Comparison of ENCODE assay signal across 1 cellular context in the genomic region with DNA sequence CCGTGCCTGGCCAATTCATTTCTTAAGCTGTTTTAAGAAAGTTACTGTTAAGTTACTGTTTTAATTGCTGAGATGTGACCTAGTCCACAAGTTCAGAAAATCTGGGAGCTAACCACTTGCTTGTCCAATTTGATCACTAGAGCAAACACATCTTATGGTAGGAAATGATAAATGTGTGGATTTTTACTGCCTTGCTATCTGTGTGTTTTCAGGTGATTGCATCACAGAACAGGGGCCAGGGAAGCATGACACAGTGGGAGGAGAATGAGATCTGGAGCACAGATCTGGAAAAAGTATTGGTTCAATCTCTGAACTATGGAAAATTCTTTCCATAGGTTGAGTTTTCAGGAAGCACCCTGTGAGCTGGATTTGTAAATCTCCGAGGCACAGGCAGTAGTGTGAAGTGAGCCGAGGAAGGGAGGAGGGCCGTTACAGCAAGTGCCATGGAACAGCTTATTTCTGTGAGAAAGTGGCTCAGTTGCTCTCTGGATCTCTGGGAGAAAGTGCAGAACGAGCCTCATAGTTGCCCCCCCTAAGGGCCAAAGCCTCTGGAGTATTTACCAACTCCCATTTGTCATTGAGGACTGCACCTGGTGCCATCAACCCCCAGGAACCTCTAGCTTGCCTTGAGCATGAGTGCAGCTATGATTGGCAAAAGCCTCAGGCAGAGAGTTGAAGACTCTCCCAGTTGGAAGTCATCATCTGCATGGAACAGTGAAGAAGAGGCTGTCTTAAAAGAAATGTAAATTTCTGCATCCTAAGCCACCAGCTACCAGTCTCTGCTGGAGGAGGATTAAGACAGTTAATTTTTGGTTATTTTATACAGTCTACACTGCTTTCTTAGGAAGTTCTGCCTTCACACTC.
TF ChIP-seq lines count a peak whose summit lies in the region.

No MANE protein-coding gene starts in this region.

TF ChIP-seq in liver, 16 proteins besides CTCF, POLR2A, EP300 and RAD21 (continued from another document):
- TF ChIP-seq, protein P1, sequence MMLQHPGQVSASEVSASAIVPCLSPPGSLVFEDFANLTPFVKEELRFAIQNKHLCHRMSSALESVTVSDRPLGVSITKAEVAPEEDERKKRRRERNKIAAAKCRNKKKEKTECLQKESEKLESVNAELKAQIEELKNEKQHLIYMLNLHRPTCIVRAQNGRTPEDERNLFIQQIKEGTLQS (IDR thresholded peaks at IDR 0.05) = no peak
- TF ChIP-seq, protein P2, sequence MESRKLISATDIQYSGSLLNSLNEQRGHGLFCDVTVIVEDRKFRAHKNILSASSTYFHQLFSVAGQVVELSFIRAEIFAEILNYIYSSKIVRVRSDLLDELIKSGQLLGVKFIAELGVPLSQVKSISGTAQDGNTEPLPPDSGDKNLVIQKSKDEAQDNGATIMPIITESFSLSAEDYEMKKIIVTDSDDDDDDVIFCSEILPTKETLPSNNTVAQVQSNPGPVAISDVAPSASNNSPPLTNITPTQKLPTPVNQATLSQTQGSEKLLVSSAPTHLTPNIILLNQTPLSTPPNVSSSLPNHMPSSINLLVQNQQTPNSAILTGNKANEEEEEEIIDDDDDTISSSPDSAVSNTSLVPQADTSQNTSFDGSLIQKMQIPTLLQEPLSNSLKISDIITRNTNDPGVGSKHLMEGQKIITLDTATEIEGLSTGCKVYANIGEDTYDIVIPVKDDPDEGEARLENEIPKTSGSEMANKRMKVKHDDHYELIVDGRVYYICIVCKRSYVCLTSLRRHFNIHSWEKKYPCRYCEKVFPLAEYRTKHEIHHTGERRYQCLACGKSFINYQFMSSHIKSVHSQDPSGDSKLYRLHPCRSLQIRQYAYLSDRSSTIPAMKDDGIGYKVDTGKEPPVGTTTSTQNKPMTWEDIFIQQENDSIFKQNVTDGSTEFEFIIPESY (IDR thresholded peaks at IDR 0.05) = peak; percentile 34
- TF ChIP-seq TAF1 (conservative IDR thresholded peaks at IDR 0.05) (no peak), SP1 (IDR thresholded peaks at IDR 0.05) (peak; percentile 37), EGR1 (IDR thresholded peaks at IDR 0.05; ENCODE audit: low read depth in 2 of 2) (no peak), HNF4A (conservative IDR thresholded peaks at IDR 0.05) (peak in 1 of 2 donors; percentile 57), HNF4G (IDR thresholded peaks at IDR 0.05) (no peak), YY1 (IDR thresholded peaks at IDR 0.05) (no peak), FOXA2 (IDR thresholded peaks at IDR 0.05) (no peak), FOXA1 (IDR thresholded peaks at IDR 0.05) (no peak), RXRA (IDR thresholded peaks at IDR 0.05) (peak; percentile 41 to 58), GABPA (IDR thresholded peaks at IDR 0.05 in 1 of 2, conservative IDR thresholded peaks at IDR 0.05 in 1 of 2) (no peak), JUND (IDR thresholded peaks at IDR 0.05) (peak in 1 of 2 donors; percentile 16)
- TF ChIP-seq, protein P3, sequence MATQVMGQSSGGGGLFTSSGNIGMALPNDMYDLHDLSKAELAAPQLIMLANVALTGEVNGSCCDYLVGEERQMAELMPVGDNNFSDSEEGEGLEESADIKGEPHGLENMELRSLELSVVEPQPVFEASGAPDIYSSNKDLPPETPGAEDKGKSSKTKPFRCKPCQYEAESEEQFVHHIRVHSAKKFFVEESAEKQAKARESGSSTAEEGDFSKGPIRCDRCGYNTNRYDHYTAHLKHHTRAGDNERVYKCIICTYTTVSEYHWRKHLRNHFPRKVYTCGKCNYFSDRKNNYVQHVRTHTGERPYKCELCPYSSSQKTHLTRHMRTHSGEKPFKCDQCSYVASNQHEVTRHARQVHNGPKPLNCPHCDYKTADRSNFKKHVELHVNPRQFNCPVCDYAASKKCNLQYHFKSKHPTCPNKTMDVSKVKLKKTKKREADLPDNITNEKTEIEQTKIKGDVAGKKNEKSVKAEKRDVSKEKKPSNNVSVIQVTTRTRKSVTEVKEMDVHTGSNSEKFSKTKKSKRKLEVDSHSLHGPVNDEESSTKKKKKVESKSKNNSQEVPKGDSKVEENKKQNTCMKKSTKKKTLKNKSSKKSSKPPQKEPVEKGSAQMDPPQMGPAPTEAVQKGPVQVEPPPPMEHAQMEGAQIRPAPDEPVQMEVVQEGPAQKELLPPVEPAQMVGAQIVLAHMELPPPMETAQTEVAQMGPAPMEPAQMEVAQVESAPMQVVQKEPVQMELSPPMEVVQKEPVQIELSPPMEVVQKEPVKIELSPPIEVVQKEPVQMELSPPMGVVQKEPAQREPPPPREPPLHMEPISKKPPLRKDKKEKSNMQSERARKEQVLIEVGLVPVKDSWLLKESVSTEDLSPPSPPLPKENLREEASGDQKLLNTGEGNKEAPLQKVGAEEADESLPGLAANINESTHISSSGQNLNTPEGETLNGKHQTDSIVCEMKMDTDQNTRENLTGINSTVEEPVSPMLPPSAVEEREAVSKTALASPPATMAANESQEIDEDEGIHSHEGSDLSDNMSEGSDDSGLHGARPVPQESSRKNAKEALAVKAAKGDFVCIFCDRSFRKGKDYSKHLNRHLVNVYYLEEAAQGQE (IDR thresholded peaks at IDR 0.05) = peak; percentile 13
- TF ChIP-seq, protein P4, sequence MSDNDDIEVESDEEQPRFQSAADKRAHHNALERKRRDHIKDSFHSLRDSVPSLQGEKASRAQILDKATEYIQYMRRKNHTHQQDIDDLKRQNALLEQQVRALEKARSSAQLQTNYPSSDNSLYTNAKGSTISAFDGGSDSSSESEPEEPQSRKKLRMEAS (IDR thresholded peaks at IDR 0.05) = no peak
